Comparison of ENCODE assay signal across 1 cellular context in genomic region chr19:55474269-55475265, GRCh38.
TF ChIP-seq lines count a peak whose summit lies in the region.

No MANE protein-coding gene starts in this region.

TF ChIP-seq in HCT116, 20 proteins besides CTCF, POLR2A, EP300 and RAD21:
- no peak for TF ChIP-seq ELF1 (IDR thresholded peaks at IDR 0.05; ENCODE audit: borderline replicate concordance, low read depth)
- no peak for TF ChIP-seq FOSL1 (IDR thresholded peaks at IDR 0.05; ENCODE audit: low read depth)
- TF ChIP-seq SP1 (IDR thresholded peaks at IDR 0.05; ENCODE audit: low read depth): no peak
- TF ChIP-seq CBX3 (IDR thresholded peaks at IDR 0.05; ENCODE audit: low read depth): no peak
- TF ChIP-seq ZNF274 (IDR thresholded peaks at IDR 0.05; ENCODE audit: low read depth, low read length): no peak
- TF ChIP-seq CEBPB (IDR thresholded peaks at IDR 0.05; ENCODE audit: low read depth): no peak
- no peak for TF ChIP-seq ZBTB33 (IDR thresholded peaks at IDR 0.05; ENCODE audit: extremely low read depth, insufficient replicate concordance, low read length)
- no peak for TF ChIP-seq SIN3A (IDR thresholded peaks at IDR 0.05; ENCODE audit: low read depth)
